Comparison of ENCODE assay signal across 1 cellular context in the genomic region with DNA sequence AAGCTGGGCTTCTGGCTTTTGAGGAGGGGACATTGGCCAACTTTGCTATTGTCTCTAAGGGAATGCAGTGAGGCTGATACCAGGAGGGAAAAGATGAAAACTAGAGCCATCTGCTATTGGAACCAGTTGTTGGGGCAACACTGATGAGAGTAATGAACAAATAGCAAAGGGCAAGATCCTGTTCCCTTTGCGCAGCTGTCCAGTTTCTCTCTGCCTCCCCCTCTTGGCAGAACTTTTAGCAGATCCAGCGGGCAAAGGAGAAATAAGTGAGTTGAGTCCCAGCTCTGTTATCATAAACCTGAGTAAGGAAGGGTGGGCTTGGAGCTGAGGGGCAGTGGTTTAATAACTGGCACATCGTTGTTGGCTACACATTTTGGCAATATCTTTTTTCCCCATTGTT.
TF ChIP-seq lines count a peak whose summit lies in the region.

No MANE protein-coding gene starts in this region.

TF ChIP-seq in HCT116, 20 proteins besides CTCF, POLR2A, EP300 and RAD21 (continued from another document):
- TF ChIP-seq CBX3 (IDR thresholded peaks at IDR 0.05; ENCODE audit: low read depth) (no peak), CEBPB (IDR thresholded peaks at IDR 0.05; ENCODE audit: low read depth) (no peak), YY1 (IDR thresholded peaks at IDR 0.05; ENCODE audit: extremely low read depth, insufficient replicate concordance, low read depth, low read length) (no peak), ATF3 (IDR thresholded peaks at IDR 0.05) (no peak), FOSL1 (IDR thresholded peaks at IDR 0.05; ENCODE audit: low read depth) (no peak), SP1 (IDR thresholded peaks at IDR 0.05; ENCODE audit: low read depth) (no peak), ZFX (IDR thresholded peaks at IDR 0.05) (no peak)
